ENCODE assay signal across 6 cellular contexts in genomic region chr10:63878428-63878827, GRCh38.
"Had no signal": no experiment of that assay in that cellular context is flagged by ENCODE, and none has a peak within 500 bp of the region (broad histone marks: within the 10 kb centered on the region; RNA-seq: fewer than 3 reads in every experiment).

No MANE protein-coding gene starts in this region.

- H3K27ac ChIP-seq: KMS-11 had no signal

- DNase-seq: H9, HCEC 1CT, IMR-90, KBM-7 had no signal

- H3K4me2 ChIP-seq: GM23338, KMS-11 had no signal

- H2AFZ ChIP-seq: GM23338 had no signal

- H3K9ac ChIP-seq: KMS-11 had no signal

- H3K4me3 ChIP-seq: GM23338 had no signal

- H3K27ac Mint-ChIP-seq: GM23338, H9 had no signal

- H3K4me3 Mint-ChIP-seq: GM23338, H9 had no signal

- ATAC-seq: GM23338 had no signal
